In the genomic region with DNA sequence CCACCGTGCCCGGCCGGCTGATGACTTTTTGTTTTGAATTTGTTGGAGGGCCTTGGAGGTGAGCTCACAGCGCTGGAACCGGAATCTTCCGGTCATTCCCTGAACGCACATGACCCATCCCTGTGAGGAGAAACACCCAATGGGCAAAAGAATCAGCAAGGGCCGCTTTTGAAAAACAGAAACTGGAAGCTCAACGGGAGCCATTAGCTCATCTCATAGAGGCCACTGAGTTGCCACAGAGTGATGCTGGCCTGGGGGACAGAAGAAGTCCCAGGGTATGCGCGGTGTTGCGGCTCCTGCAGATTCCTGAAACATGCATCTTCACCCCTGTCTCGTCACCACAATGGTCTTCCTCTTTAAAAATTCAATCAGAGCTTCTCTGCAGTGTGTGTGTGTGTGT, we compare ENCODE assay signal across 4 cellular contexts.
TF ChIP-seq lines count a peak whose summit lies in the region.

No MANE protein-coding gene starts in this region.

TF ChIP-seq in SK-N-SH treated with all-trans-retinoic acid at 6 μM for 48 hours, 23 proteins besides CTCF, POLR2A, EP300 and RAD21 (continued from another document):
- TF ChIP-seq, protein P1, sequence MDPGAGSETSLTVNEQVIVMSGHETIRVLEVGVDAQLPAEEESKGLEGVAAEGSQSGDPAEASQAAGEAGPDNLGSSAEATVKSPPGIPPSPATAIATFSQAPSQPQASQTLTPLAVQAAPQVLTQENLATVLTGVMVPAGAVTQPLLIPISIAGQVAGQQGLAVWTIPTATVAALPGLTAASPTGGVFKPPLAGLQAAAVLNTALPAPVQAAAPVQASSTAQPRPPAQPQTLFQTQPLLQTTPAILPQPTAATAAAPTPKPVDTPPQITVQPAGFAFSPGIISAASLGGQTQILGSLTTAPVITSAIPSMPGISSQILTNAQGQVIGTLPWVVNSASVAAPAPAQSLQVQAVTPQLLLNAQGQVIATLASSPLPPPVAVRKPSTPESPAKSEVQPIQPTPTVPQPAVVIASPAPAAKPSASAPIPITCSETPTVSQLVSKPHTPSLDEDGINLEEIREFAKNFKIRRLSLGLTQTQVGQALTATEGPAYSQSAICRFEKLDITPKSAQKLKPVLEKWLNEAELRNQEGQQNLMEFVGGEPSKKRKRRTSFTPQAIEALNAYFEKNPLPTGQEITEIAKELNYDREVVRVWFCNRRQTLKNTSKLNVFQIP (CRISPR knock-in tag; IDR thresholded peaks at IDR 0.05; ENCODE audit: borderline replicate concordance, low read depth): no peak
- TF ChIP-seq SNAI2 (CRISPR knock-in tag; IDR thresholded peaks at IDR 0.05): no peak

TF ChIP-seq in SK-N-SH, 30 proteins besides CTCF, POLR2A, EP300 and RAD21 (continued from another document):
- TF ChIP-seq, protein P2, sequence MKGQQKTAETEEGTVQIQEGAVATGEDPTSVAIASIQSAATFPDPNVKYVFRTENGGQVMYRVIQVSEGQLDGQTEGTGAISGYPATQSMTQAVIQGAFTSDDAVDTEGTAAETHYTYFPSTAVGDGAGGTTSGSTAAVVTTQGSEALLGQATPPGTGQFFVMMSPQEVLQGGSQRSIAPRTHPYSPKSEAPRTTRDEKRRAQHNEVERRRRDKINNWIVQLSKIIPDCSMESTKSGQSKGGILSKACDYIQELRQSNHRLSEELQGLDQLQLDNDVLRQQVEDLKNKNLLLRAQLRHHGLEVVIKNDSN (IDR thresholded peaks at IDR 0.05; ENCODE audit: borderline replicate concordance, low read depth): no peak
- TF ChIP-seq, protein P3, sequence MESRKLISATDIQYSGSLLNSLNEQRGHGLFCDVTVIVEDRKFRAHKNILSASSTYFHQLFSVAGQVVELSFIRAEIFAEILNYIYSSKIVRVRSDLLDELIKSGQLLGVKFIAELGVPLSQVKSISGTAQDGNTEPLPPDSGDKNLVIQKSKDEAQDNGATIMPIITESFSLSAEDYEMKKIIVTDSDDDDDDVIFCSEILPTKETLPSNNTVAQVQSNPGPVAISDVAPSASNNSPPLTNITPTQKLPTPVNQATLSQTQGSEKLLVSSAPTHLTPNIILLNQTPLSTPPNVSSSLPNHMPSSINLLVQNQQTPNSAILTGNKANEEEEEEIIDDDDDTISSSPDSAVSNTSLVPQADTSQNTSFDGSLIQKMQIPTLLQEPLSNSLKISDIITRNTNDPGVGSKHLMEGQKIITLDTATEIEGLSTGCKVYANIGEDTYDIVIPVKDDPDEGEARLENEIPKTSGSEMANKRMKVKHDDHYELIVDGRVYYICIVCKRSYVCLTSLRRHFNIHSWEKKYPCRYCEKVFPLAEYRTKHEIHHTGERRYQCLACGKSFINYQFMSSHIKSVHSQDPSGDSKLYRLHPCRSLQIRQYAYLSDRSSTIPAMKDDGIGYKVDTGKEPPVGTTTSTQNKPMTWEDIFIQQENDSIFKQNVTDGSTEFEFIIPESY (IDR thresholded peaks at IDR 0.05; ENCODE audit: borderline replicate concordance, low read depth): no peak
- no peak for TF ChIP-seq FOSL2 (IDR thresholded peaks at IDR 0.05; ENCODE audit: borderline replicate concordance, low read depth)
- no peak for TF ChIP-seq SIN3A (IDR thresholded peaks at IDR 0.05; ENCODE audit: borderline replicate concordance, low read depth, low read length)
- TF ChIP-seq, protein P4, sequence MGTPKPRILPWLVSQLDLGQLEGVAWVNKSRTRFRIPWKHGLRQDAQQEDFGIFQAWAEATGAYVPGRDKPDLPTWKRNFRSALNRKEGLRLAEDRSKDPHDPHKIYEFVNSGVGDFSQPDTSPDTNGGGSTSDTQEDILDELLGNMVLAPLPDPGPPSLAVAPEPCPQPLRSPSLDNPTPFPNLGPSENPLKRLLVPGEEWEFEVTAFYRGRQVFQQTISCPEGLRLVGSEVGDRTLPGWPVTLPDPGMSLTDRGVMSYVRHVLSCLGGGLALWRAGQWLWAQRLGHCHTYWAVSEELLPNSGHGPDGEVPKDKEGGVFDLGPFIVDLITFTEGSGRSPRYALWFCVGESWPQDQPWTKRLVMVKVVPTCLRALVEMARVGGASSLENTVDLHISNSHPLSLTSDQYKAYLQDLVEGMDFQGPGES (IDR thresholded peaks at IDR 0.05; ENCODE audit: low read depth, low read length): no peak
- TF ChIP-seq NRF1 (IDR thresholded peaks at IDR 0.05; ENCODE audit: low read depth, low read length): no peak
- TF ChIP-seq, protein P5, sequence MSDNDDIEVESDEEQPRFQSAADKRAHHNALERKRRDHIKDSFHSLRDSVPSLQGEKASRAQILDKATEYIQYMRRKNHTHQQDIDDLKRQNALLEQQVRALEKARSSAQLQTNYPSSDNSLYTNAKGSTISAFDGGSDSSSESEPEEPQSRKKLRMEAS (IDR thresholded peaks at IDR 0.05; ENCODE audit: low read depth): no peak
- TF ChIP-seq SMC3 (IDR thresholded peaks at IDR 0.05; ENCODE audit: low read depth, low read length): no peak
- TF ChIP-seq GABPA (IDR thresholded peaks at IDR 0.05; ENCODE audit: low read depth): no peak
- no peak for TF ChIP-seq YY1 (IDR thresholded peaks at IDR 0.05; ENCODE audit: low read depth)
- no peak for TF ChIP-seq NFIC (IDR thresholded peaks at IDR 0.05; ENCODE audit: borderline replicate concordance)

TF ChIP-seq in IMR-90, 13 proteins besides CTCF, POLR2A, EP300 and RAD21 (continued from another document):
- TF ChIP-seq NFE2L2 (IDR thresholded peaks at IDR 0.05; ENCODE audit: low read depth, low read length) (no peak), MAFK (IDR thresholded peaks at IDR 0.05; ENCODE audit: low read depth, low read length) (no peak), RCOR1 (IDR thresholded peaks at IDR 0.05; ENCODE audit: insufficient replicate concordance, low read length) (no peak), FOS (IDR thresholded peaks at IDR 0.05; ENCODE audit: low read depth, low read length) (no peak), CHD1 (IDR thresholded peaks at IDR 0.05; ENCODE audit: low read depth, low read length) (no peak), SMC3 (IDR thresholded peaks at IDR 0.05; ENCODE audit: low read depth, low read length) (no peak), BHLHE40 (IDR thresholded peaks at IDR 0.05; ENCODE audit: low read depth, low read length) (no peak), RFX5 (IDR thresholded peaks at IDR 0.05; ENCODE audit: low read depth, low read length) (no peak)
- TF ChIP-seq, protein P6, sequence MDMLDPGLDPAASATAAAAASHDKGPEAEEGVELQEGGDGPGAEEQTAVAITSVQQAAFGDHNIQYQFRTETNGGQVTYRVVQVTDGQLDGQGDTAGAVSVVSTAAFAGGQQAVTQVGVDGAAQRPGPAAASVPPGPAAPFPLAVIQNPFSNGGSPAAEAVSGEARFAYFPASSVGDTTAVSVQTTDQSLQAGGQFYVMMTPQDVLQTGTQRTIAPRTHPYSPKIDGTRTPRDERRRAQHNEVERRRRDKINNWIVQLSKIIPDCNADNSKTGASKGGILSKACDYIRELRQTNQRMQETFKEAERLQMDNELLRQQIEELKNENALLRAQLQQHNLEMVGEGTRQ (IDR thresholded peaks at IDR 0.05; ENCODE audit: low read depth, low read length): no peak
- TF ChIP-seq, protein P7, sequence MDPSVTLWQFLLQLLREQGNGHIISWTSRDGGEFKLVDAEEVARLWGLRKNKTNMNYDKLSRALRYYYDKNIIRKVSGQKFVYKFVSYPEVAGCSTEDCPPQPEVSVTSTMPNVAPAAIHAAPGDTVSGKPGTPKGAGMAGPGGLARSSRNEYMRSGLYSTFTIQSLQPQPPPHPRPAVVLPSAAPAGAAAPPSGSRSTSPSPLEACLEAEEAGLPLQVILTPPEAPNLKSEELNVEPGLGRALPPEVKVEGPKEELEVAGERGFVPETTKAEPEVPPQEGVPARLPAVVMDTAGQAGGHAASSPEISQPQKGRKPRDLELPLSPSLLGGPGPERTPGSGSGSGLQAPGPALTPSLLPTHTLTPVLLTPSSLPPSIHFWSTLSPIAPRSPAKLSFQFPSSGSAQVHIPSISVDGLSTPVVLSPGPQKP (IDR thresholded peaks at IDR 0.05; ENCODE audit: borderline replicate concordance, low read depth, low read length): no peak
TF ChIP-seq in IMR-90: peak in this region for 0.

TF ChIP-seq in neural cell, 6 proteins besides CTCF, POLR2A, EP300 and RAD21 (continued from another document):
- TF ChIP-seq, protein P8, sequence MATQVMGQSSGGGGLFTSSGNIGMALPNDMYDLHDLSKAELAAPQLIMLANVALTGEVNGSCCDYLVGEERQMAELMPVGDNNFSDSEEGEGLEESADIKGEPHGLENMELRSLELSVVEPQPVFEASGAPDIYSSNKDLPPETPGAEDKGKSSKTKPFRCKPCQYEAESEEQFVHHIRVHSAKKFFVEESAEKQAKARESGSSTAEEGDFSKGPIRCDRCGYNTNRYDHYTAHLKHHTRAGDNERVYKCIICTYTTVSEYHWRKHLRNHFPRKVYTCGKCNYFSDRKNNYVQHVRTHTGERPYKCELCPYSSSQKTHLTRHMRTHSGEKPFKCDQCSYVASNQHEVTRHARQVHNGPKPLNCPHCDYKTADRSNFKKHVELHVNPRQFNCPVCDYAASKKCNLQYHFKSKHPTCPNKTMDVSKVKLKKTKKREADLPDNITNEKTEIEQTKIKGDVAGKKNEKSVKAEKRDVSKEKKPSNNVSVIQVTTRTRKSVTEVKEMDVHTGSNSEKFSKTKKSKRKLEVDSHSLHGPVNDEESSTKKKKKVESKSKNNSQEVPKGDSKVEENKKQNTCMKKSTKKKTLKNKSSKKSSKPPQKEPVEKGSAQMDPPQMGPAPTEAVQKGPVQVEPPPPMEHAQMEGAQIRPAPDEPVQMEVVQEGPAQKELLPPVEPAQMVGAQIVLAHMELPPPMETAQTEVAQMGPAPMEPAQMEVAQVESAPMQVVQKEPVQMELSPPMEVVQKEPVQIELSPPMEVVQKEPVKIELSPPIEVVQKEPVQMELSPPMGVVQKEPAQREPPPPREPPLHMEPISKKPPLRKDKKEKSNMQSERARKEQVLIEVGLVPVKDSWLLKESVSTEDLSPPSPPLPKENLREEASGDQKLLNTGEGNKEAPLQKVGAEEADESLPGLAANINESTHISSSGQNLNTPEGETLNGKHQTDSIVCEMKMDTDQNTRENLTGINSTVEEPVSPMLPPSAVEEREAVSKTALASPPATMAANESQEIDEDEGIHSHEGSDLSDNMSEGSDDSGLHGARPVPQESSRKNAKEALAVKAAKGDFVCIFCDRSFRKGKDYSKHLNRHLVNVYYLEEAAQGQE (IDR thresholded peaks at IDR 0.05; ENCODE audit: borderline replicate concordance): no peak
- TF ChIP-seq TAF1 (IDR thresholded peaks at IDR 0.05; ENCODE audit: low read depth): no peak
- no peak for TF ChIP-seq SMC3 (conservative IDR thresholded peaks at IDR 0.05; ENCODE audit: poor library complexity)
- TF ChIP-seq EZH2 (IDR thresholded peaks at IDR 0.05; ENCODE audit: borderline replicate concordance, insufficient read depth, low read length, poor library complexity, severe bottlenecking): no peak
